ENCODE assay signal across 9 cellular contexts in the genomic region with DNA sequence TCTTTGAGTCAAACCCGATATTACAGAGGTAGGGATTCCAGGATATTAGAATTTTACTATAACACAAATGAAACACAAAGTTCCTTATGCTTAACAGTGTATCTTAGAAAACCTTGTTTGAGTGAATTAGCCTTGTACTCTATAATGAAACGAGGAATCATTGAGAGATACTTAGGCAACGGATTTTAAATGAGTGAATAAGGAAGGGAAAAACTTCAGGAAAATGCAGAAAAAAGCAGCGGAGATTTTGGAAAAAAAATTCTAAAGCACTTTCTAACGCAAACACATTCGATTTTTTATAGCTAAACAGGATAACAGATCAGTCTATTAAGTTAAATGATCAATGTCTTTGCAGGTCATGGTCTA.
DNase-seq lines count a peak whose midpoint lies in the region; ATAC-seq and TF ChIP-seq lines count a peak whose summit lies in the region.
"Had no signal": no experiment of that assay in that cellular context is flagged by ENCODE, and none has a peak within 500 bp of the region (broad histone marks: within the 10 kb centered on the region; RNA-seq: fewer than 3 reads in every experiment).

No MANE protein-coding gene starts in this region.

- CTCF ChIA-PET in Calu3 (lab: Charles Lee) (interaction anchor here (0.9 to 1.6 kb wide), 2 partner anchors 9 to 98 kb away, joined by 3 to 4 read pairs; no protein-coding TSS in a partner anchor), WTC11 (lab: Charles Lee) (interaction anchor here (0.6 to 1.7 kb wide), 3 partner anchors 25 to 49 kb away, joined by 3 to 4 read pairs (median 4); a partner anchor contains a TSS)

- no peaks in the 10 kb centered on the region for H3K27me3 ChIP-seq in iPS DF 6.9 (ENCODE audit: control insufficient read depth, insufficient read depth, low read length)
- peaks cover 16% of the 10 kb centered on the region for H3K27me3 ChIP-seq in skeletal muscle satellite cell (ENCODE audit: control insufficient read depth, insufficient read depth, low read length)

- intact Hi-C loops in Calu3 (cut with micrococcal nuclease; ENCODE audit: unreplicated experiment): no loop called here

- H3K4me3 Mint-ChIP-seq in Calu3 (ENCODE audit: low read depth, unreplicated experiment) (no peak overlapping the region), WTC11 (no peak overlapping the region)

- peak overlapping the region; percentile 17 for H3K27ac ChIP-seq in iPS DF 6.9 (ENCODE audit: low read length)

- H3K27ac Mint-ChIP-seq in Calu3 (ENCODE audit: unreplicated experiment): no peak overlapping the region
- no peak overlapping the region for H3K27ac Mint-ChIP-seq in WTC11
- H3K27ac Mint-ChIP-seq: activated T-helper 2 cell treated with anti-CD3 and anti-CD28 coated beads, Interferon-gamma antibody, Interleukin-2, Interleukin-4, amounts not matched to agents 10 μg/mL and 5 μg/mL and 100 μg/mL, durations not matched to agents 14 hours and 24 hours and 36 hours had no signal

- H3K9me3 ChIP-seq in iPS DF 6.9 (ENCODE audit: control insufficient read depth, insufficient read depth, low read length) (no peaks in the 10 kb centered on the region), skeletal muscle satellite cell (replicated peaks; ENCODE audit: low read length) (peaks cover 6% of the 10 kb centered on the region)

- H3K36me3 ChIP-seq in iPS DF 6.9 (ENCODE audit: control insufficient read depth, insufficient read depth, low read length) (no peaks in the 10 kb centered on the region), skeletal muscle satellite cell (ENCODE audit: insufficient read depth, low read length) (peaks cover 3% of the 10 kb centered on the region)

- H3K4me2 ChIP-seq in skeletal muscle satellite cell (ENCODE audit: low read length): peak overlapping the region; percentile 71

- H3K4me1 ChIP-seq in iPS DF 6.9 (ENCODE audit: control insufficient read depth, insufficient read depth, low read length) (no peaks in the 10 kb centered on the region; the same call in 1 of the 2 replicates), skeletal muscle satellite cell (ENCODE audit: control insufficient read depth, insufficient read depth, low read length) (no peaks in the 10 kb centered on the region)

- no peak for DNase-seq in Calu3
- no peak for DNase-seq in WTC11 (ENCODE audit: low spot score)
- DNase-seq in iPS DF 6.9 (ENCODE audit: low read depth, low spot score): no peak
- no peak for DNase-seq in DMS153 (lab: John Stamatoyannopoulos, UW)
- no peak for DNase-seq in NAMALWA (ENCODE audit: low spot score)

- BruUV-seq in Calu3 (replicated peaks; lab: Mats Ljungman, UMichigan): TSS peak; percentile 87

- ATAC-seq in WTC11 (no peak), HG03342 (IDR thresholded peaks at IDR 0.05; ENCODE audit: unreplicated experiment) (no peak), GM21825 (IDR thresholded peaks at IDR 0.05; ENCODE audit: unreplicated experiment) (no peak)

- H3K27me3 Mint-ChIP-seq in Calu3 (ENCODE audit: unreplicated experiment): no peaks in the 10 kb centered on the region
- H3K27me3 Mint-ChIP-seq in WTC11 (ENCODE audit: low read depth): no peaks in the 10 kb centered on the region

- H3K9me3 Mint-ChIP-seq in Calu3 (ENCODE audit: low read depth, unreplicated experiment) (no peaks in the 10 kb centered on the region), WTC11 (no peaks in the 10 kb centered on the region)
- H3K9me3 Mint-ChIP-seq: activated T-helper 2 cell treated with anti-CD3 and anti-CD28 coated beads, Interferon-gamma antibody, Interleukin-2, Interleukin-4, amounts not matched to agents 10 μg/mL and 5 μg/mL and 100 μg/mL, durations not matched to agents 14 hours and 24 hours and 36 hours had no signal

- H3K4me1 Mint-ChIP-seq in Calu3 (ENCODE audit: low read depth, unreplicated experiment) (peaks cover 22% of the 10 kb centered on the region), WTC11 (peaks cover 37% of the 10 kb centered on the region)

- H3K36me3 Mint-ChIP-seq in Calu3 (ENCODE audit: insufficient read depth, unreplicated experiment) (peaks cover 14% of the 10 kb centered on the region), WTC11 (no peaks in the 10 kb centered on the region)

- TF ChIP-seq CTCF in Calu3 (IDR thresholded peaks at IDR 0.05; ENCODE audit: unreplicated experiment) (no peak), WTC11 (IDR thresholded peaks at IDR 0.05) (no peak)

- peak overlapping the region; percentile 91; the same call in 1 of the 2 replicates for H3K4me3 ChIP-seq in iPS DF 6.9 (ENCODE audit: low read length)
- H3K4me3 ChIP-seq in skeletal muscle satellite cell (ENCODE audit: low read length): peak overlapping the region; percentile 73

- POLR2A ChIA-PET in WTC11 (lab: Charles Lee): interaction anchor here (0.6 to 7.9 kb wide), 22 partner anchors 9 to 1648 kb away, joined by 3 to 254 read pairs (median 9); a partner anchor contains a TSS

- peak overlapping the region; percentile 82 for H3K9ac ChIP-seq in skeletal muscle satellite cell (ENCODE audit: low read depth, low read length)

- no CpG with 5 or more reads among the region's 6 CpGs for WGBS in iPS DF 6.9 (ENCODE audit: insufficient coverage, insufficient read length)

TF ChIP-seq in WTC11, 78 proteins besides CTCF, POLR2A, EP300 and RAD21 (continues in another document):
- TF ChIP-seq, protein P1, sequence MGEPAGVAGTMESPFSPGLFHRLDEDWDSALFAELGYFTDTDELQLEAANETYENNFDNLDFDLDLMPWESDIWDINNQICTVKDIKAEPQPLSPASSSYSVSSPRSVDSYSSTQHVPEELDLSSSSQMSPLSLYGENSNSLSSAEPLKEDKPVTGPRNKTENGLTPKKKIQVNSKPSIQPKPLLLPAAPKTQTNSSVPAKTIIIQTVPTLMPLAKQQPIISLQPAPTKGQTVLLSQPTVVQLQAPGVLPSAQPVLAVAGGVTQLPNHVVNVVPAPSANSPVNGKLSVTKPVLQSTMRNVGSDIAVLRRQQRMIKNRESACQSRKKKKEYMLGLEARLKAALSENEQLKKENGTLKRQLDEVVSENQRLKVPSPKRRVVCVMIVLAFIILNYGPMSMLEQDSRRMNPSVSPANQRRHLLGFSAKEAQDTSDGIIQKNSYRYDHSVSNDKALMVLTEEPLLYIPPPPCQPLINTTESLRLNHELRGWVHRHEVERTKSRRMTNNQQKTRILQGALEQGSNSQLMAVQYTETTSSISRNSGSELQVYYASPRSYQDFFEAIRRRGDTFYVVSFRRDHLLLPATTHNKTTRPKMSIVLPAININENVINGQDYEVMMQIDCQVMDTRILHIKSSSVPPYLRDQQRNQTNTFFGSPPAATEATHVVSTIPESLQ (CRISPR knock-in tag; IDR thresholded peaks at IDR 0.05): no peak
- TF ChIP-seq, protein P2, sequence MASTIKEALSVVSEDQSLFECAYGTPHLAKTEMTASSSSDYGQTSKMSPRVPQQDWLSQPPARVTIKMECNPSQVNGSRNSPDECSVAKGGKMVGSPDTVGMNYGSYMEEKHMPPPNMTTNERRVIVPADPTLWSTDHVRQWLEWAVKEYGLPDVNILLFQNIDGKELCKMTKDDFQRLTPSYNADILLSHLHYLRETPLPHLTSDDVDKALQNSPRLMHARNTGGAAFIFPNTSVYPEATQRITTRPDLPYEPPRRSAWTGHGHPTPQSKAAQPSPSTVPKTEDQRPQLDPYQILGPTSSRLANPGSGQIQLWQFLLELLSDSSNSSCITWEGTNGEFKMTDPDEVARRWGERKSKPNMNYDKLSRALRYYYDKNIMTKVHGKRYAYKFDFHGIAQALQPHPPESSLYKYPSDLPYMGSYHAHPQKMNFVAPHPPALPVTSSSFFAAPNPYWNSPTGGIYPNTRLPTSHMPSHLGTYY (CRISPR knock-in tag; IDR thresholded peaks at IDR 0.05): peak; percentile 11; the same call in 1 of the 2 replicates
- TF ChIP-seq, protein P3, sequence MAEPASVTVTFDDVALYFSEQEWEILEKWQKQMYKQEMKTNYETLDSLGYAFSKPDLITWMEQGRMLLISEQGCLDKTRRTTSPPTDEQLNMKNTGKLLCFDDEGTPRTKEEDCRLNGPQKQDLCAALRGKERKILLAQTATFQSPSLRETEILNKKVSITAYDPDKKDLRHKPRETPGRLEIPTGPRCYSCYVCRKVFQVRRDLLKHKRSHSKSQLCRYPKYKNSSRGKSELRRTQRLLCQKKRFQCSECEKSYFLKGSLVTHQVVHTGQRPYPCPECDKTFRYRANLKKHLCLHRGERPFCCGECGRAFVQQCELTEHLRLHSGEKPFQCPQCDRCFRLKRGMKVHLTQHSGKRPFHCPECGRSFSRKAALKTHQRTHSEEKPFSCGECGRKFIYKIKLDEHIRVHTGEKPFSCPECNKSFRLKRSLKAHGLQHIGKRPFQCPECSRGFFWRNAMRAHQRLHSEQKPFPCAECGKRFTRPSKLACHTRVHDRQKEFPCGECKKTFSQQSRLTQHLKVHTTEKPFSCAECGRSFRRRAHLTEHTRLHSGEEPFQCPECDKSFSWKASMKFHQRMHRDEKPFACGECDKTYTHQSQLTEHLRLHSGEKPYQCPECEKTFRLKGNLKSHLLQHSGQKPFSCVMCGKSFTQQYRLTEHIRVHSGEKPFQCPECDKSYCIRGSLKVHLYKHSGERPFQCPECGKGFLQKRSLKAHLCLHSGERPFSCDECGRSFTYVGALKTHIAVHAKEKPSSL (CRISPR knock-in tag; conservative IDR thresholded peaks at IDR 0.05): peak; percentile 79; the same call in 1 of the 2 replicates
- TF ChIP-seq NR1H2 (CRISPR knock-in tag; IDR thresholded peaks at IDR 0.05) (no peak), OVOL2 (CRISPR knock-in tag; IDR thresholded peaks at IDR 0.05; ENCODE audit: borderline replicate concordance) (no peak)
- TF ChIP-seq, protein P4, sequence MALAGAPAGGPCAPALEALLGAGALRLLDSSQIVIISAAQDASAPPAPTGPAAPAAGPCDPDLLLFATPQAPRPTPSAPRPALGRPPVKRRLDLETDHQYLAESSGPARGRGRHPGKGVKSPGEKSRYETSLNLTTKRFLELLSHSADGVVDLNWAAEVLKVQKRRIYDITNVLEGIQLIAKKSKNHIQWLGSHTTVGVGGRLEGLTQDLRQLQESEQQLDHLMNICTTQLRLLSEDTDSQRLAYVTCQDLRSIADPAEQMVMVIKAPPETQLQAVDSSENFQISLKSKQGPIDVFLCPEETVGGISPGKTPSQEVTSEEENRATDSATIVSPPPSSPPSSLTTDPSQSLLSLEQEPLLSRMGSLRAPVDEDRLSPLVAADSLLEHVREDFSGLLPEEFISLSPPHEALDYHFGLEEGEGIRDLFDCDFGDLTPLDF (CRISPR knock-in tag; IDR thresholded peaks at IDR 0.05): no peak
